8 cellular contexts compared by ENCODE assay signal in genomic region chr4:5708171-5708828, GRCh38. TPM values are rescaled to one million over a fixed set of nuclear protein-coding genes. Genes with fewer than 3 reads are reported as not detected.
DNase-seq lines count a peak whose midpoint lies in the region; ATAC-seq, FAIRE-seq and TF ChIP-seq lines count a peak whose summit lies in the region.

Gene EVC2, minus strand, starts transcription at chr4:5708559. Its CDS starts 46 bp downstream, at chr4:5708513.

- peaks cover 8% of the 10 kb centered on the region for H3K9me3 Mint-ChIP-seq in astrocyte (ENCODE audit: unreplicated experiment)

- H3K27ac Mint-ChIP-seq in astrocyte (ENCODE audit: unreplicated experiment), result no peak within 1 kb of the TSS

- peak within 1 kb of the TSS; percentile 94 for H2AFZ ChIP-seq in astrocyte (ENCODE audit: low read depth, low read length)

- peaks cover 17% of the 10 kb centered on the region for H3K4me1 Mint-ChIP-seq in astrocyte (ENCODE audit: low read depth, unreplicated experiment)

- H3K27me3 ChIP-seq in astrocyte (ENCODE audit: insufficient read depth, low read length) (no peaks in the 10 kb centered on the region), left ventricle myocardium inferior (ENCODE audit: low read depth) (peaks cover 38% of the 10 kb centered on the region)

- peaks cover 14% of the 10 kb centered on the region for H3K36me3 Mint-ChIP-seq in astrocyte (ENCODE audit: low read depth, unreplicated experiment)

- peak; percentile 44 for ATAC-seq in HG02759 (IDR thresholded peaks at IDR 0.05; ENCODE audit: unreplicated experiment)
- ATAC-seq in HG03460 (IDR thresholded peaks at IDR 0.05; ENCODE audit: unreplicated experiment), result no peak
- no peak for ATAC-seq in GM21529 (IDR thresholded peaks at IDR 0.05; ENCODE audit: unreplicated experiment)

- POLR2A ChIA-PET in AG04449 (lab: Yijun Ruan, JAX), result interaction anchor here (0.8 to 1.6 kb wide), 4 partner anchors 11 to 39 kb away, joined by 3 to 8 read pairs (median 3); no protein-coding TSS in a partner anchor

- H3K9me3 ChIP-seq in astrocyte (ENCODE audit: insufficient read depth, low read depth, low read length), result no peaks in the 10 kb centered on the region
- H3K9me3 ChIP-seq in left ventricle myocardium inferior (replicated peaks), result no peaks in the 10 kb centered on the region

- H3K36me3 ChIP-seq in astrocyte (ENCODE audit: insufficient read depth, low read length) (no peaks in the 10 kb centered on the region), left ventricle myocardium inferior (no peaks in the 10 kb centered on the region)

- no peak for DNase-seq in AG04449 (ENCODE audit: low read depth, low spot score)
- peak; percentile 39 for DNase-seq in astrocyte (ENCODE audit: low read depth)
- DNase-seq in left ventricle myocardium inferior, result peak; percentile 80
- peak; percentile 92 for DNase-seq in posterior vena cava (ENCODE audit: low spot score)
- DNase-seq in NCI-H187 treated with DMSO at 0.1 percent for 48 hours (lab: John Stamatoyannopoulos, UW), result no peak

- peak within 1 kb of the TSS; percentile 78 for H3K4me3 Mint-ChIP-seq in astrocyte (ENCODE audit: unreplicated experiment)

- CTCF ChIA-PET in AG04449 (lab: Yijun Ruan, JAX), result interaction anchor here (0.7 to 3.3 kb wide), 8 partner anchors 10 to 657 kb away, joined by 3 to 18 read pairs (median 3); partner anchors contain the start of gene STK32B

- TF ChIP-seq CTCF in AG04449 (IDR thresholded peaks at IDR 0.05; ENCODE audit: insufficient read depth, low read length, missing control alignments), result no peak
- no peak for TF ChIP-seq CTCF in astrocyte (IDR thresholded peaks at IDR 0.05; ENCODE audit: insufficient read depth, low read depth, low read length)
- TF ChIP-seq CTCF in left ventricle myocardium inferior (IDR thresholded peaks at IDR 0.05; ENCODE audit: borderline replicate concordance), result no peak

- H3K4me2 ChIP-seq in astrocyte (ENCODE audit: low read length), result peak within 1 kb of the TSS; percentile 89

- H3K27ac ChIP-seq in astrocyte (ENCODE audit: low read depth, low read length), result peak within 1 kb of the TSS; percentile 59
- peak within 1 kb of the TSS; percentile 80 for H3K27ac ChIP-seq in left ventricle myocardium inferior (replicated peaks)

- H3K9ac ChIP-seq in astrocyte (ENCODE audit: low read length), result peak within 1 kb of the TSS; percentile 81

- FAIRE-seq in astrocyte (lab: Jason Lieb, UNC), result no peak

- intact Hi-C loops in left ventricle myocardium inferior (cut with micrococcal nuclease), result no loop called here
- intact Hi-C loops in posterior vena cava (cut with DNase I), result loop anchor here in 1 of 2 donors (10.0 kb wide), 1 partner anchor 77 kb away; no protein-coding TSS in a partner anchor

- peaks cover 19% of the 10 kb centered on the region for H4K20me1 ChIP-seq in astrocyte (ENCODE audit: insufficient read depth, low read length)

- peaks cover 5% of the 10 kb centered on the region for H3K27me3 Mint-ChIP-seq in astrocyte (ENCODE audit: low read depth, unreplicated experiment)

- H3K79me2 ChIP-seq in astrocyte (ENCODE audit: insufficient read depth, low read length), result peaks cover 37% of the 10 kb centered on the region

- H3K4me1 ChIP-seq in astrocyte (ENCODE audit: insufficient read depth, low read length) (peaks cover 41% of the 10 kb centered on the region), left ventricle myocardium inferior (peaks cover 46% of the 10 kb centered on the region)

- peak within 1 kb of the TSS; percentile 65 for H3K4me3 ChIP-seq in AG04449 (ENCODE audit: low read depth, low read length)
- peak within 1 kb of the TSS; percentile 68 for H3K4me3 ChIP-seq in astrocyte (ENCODE audit: insufficient read depth, low read depth, low read length)
- peak within 1 kb of the TSS; percentile 80 for H3K4me3 ChIP-seq in left ventricle myocardium inferior

RNA-seq across cellular contexts. Expression of gene EVC2, which starts in this region (rescaled TPM):
- 3.3 and 3.5 TPM in 2 replicates for total RNA-seq in astrocyte
- total RNA-seq in left ventricle myocardium inferior, result 1.4 TPM
- total RNA-seq in posterior vena cava, result 1 to 10 TPM; 7.0 to 7.1 TPM

Comparison
In these comparisons a context has a peak if more than half of its experiments do, and no peak if none do; other contexts are left out.
1. DNase-seq: peak in astrocyte (single experiment), left ventricle myocardium inferior (single experiment) and posterior vena cava (single experiment); none in AG04449 (single experiment) and NCI-H187 treated with DMSO at 0.1 percent for 48 hours (single experiment).
2. Peak in every context shown above with its lines, with median percentiles within 50 percentile points of each other: H3K4me3 ChIP-seq.